Comparison of ENCODE assay signal across 8 cellular contexts in the genomic region with DNA sequence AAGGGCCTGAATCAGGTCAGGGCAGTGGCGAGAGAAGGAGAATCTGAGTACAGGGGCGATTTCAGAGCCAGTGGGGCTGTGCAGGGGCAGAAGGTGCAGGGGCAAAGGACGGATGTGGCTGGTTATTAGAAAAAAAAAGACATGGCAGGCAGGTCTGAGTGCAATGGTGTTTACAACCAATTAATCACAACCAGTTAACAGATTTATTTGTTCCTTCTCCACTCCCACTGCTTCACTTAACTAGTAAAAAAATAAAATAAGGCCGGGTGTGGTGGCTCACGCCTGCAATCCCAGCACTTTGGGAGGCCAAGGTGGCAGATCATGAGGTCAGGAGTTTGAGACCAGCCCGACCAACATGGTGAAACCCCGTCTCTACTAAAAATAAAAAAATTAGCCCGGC. TPM values are rescaled to one million over a fixed set of nuclear protein-coding genes. Genes with fewer than 3 reads are reported as not detected.
A peak's percentile ranks its signal among the peaks of the same experiment; 100 is the strongest.
DNase-seq lines count a peak whose midpoint lies in the region; ATAC-seq and TF ChIP-seq lines count a peak whose summit lies in the region.
"Not testable (repeated sequence)": the region's sequence is repeated elsewhere in the genome, so short reads cannot be mapped to it uniquely, and the experiment has no call there.
"Had no signal": no experiment of that assay in that cellular context is flagged by ENCODE, and none has a peak within 500 bp of the region (broad histone marks: within the 10 kb centered on the region; RNA-seq: fewer than 3 reads in every experiment).

No MANE protein-coding gene starts in this region.

- peak overlapping the region; percentile 53 to 81 for H3K4me3 ChIP-seq in duodenal mucosa (ENCODE audit: low read depth in 1 of 2, low read length in 2 of 2)

- not testable (repeated sequence) for H3K27me3 Mint-ChIP-seq in T-helper 2 cell treated with Interferon-gamma antibody and Interleukin-4, amounts not matched to agents 5 μg/mL and 100 μg/mL, for 36 hours (ENCODE audit: low read depth); activated T-helper 2 cell treated with anti-CD3 and anti-CD28 coated beads, Interferon-gamma antibody, Interleukin-2, Interleukin-4, amounts not matched to agents 10 μg/mL and 5 μg/mL and 100 μg/mL, durations not matched to agents 14 hours and 24 hours and 36 hours (ENCODE audit: low read depth)
- H3K27me3 Mint-ChIP-seq in immature natural killer cell (ENCODE audit: low read depth in 3 of 3): peaks cover 15 to 35% (median 21%) of the 10 kb centered on the region in 3 donors
- peaks cover 43 to 54% of the 10 kb centered on the region in 2 donors for H3K27me3 Mint-ChIP-seq in natural killer cell treated with Interleukin-12 subunit alpha and Interleukin-12 subunit beta and Interleukin-15 and Interleukin-18, amount 100 ng/mL, for 72 hours
- H3K27me3 Mint-ChIP-seq in type B pancreatic cell: peaks cover 76% of the 10 kb centered on the region

- peak overlapping the region; percentile 84 for H3K4me3 Mint-ChIP-seq in T-helper 2 cell treated with Interferon-gamma antibody and Interleukin-4, amounts not matched to agents 5 μg/mL and 100 μg/mL, for 36 hours
- H3K4me3 Mint-ChIP-seq in activated T-helper 2 cell treated with anti-CD3 and anti-CD28 coated beads, Interferon-gamma antibody, Interleukin-2, Interleukin-4, amounts not matched to agents 10 μg/mL and 5 μg/mL and 100 μg/mL, durations not matched to agents 14 hours and 24 hours and 36 hours (ENCODE audit: low read depth); type B pancreatic cell: not testable (repeated sequence)
- H3K4me3 Mint-ChIP-seq in immature natural killer cell: peak overlapping the region; percentile 74 to 80 (median 78)
- peak overlapping the region; percentile 75 for H3K4me3 Mint-ChIP-seq in natural killer cell treated with Interleukin-12 subunit alpha and Interleukin-12 subunit beta and Interleukin-15 and Interleukin-18, amount 100 ng/mL, for 72 hours

- H3K27ac ChIP-seq in duodenal mucosa (ENCODE audit: low read depth, low read length): peak overlapping the region; percentile 47

- peaks cover 61% of the 10 kb centered on the region for H3K4me1 Mint-ChIP-seq in T-helper 2 cell treated with Interferon-gamma antibody and Interleukin-4, amounts not matched to agents 5 μg/mL and 100 μg/mL, for 36 hours (ENCODE audit: low read depth)
- H3K4me1 Mint-ChIP-seq in activated T-helper 2 cell treated with anti-CD3 and anti-CD28 coated beads, Interferon-gamma antibody, Interleukin-2, Interleukin-4, amounts not matched to agents 10 μg/mL and 5 μg/mL and 100 μg/mL, durations not matched to agents 14 hours and 24 hours and 36 hours (ENCODE audit: low read depth): peaks cover 66% of the 10 kb centered on the region
- H3K4me1 Mint-ChIP-seq in immature natural killer cell (peaks cover 63 to 80% of the 10 kb centered on the region in 2 donors), type B pancreatic cell (ENCODE audit: unreplicated experiment) (peaks cover 10% of the 10 kb centered on the region)
- H3K4me1 Mint-ChIP-seq in natural killer cell treated with Interleukin-12 subunit alpha and Interleukin-12 subunit beta and Interleukin-15 and Interleukin-18, amount 100 ng/mL, for 72 hours (ENCODE audit: low read depth in 2 of 2): peaks cover 40 to 42% of the 10 kb centered on the region in 2 donors

- not testable (repeated sequence) for H3K9me3 ChIP-seq in duodenal mucosa (ENCODE audit: control insufficient read depth in 1 of 2, low read length in 2 of 2)

- peaks cover 31% of the 10 kb centered on the region for H3K36me3 Mint-ChIP-seq in T-helper 2 cell treated with Interferon-gamma antibody and Interleukin-4, amounts not matched to agents 5 μg/mL and 100 μg/mL, for 36 hours (ENCODE audit: low read depth)
- peaks cover 50% of the 10 kb centered on the region for H3K36me3 Mint-ChIP-seq in activated T-helper 2 cell treated with anti-CD3 and anti-CD28 coated beads, Interferon-gamma antibody, Interleukin-2, Interleukin-4, amounts not matched to agents 10 μg/mL and 5 μg/mL and 100 μg/mL, durations not matched to agents 14 hours and 24 hours and 36 hours (ENCODE audit: low read depth)
- H3K36me3 Mint-ChIP-seq in immature natural killer cell; natural killer cell treated with Interleukin-12 subunit alpha and Interleukin-12 subunit beta and Interleukin-15 and Interleukin-18, amount 100 ng/mL, for 72 hours; type B pancreatic cell: not testable (repeated sequence)

- POLR2A ChIA-PET in HEK293T (lab: Yijun Ruan, JAX): not testable (repeated sequence)

- intact Hi-C loops in activated T-helper 2 cell treated with anti-CD3 and anti-CD28 coated beads, Interferon-gamma antibody, Interleukin-2, Interleukin-4, amounts not matched to agents 10 μg/mL and 5 μg/mL and 100 μg/mL, durations not matched to agents 14 hours and 24 hours and 36 hours (cut with micrococcal nuclease): loop anchor here (10.0 kb wide), 2 partner anchors 514 to 874 kb away; no protein-coding TSS in a partner anchor

- H3K9ac ChIP-seq in duodenal mucosa (ENCODE audit: low read depth in 1 of 2, low read length in 2 of 2): peak overlapping the region in 1 of 2 donors; percentile 49

- not testable (repeated sequence) for H3K9me3 Mint-ChIP-seq in T-helper 2 cell treated with Interferon-gamma antibody and Interleukin-4, amounts not matched to agents 5 μg/mL and 100 μg/mL, for 36 hours; activated T-helper 2 cell treated with anti-CD3 and anti-CD28 coated beads, Interferon-gamma antibody, Interleukin-2, Interleukin-4, amounts not matched to agents 10 μg/mL and 5 μg/mL and 100 μg/mL, durations not matched to agents 14 hours and 24 hours and 36 hours; immature natural killer cell; natural killer cell treated with Interleukin-12 subunit alpha and Interleukin-12 subunit beta and Interleukin-15 and Interleukin-18, amount 100 ng/mL, for 72 hours; type B pancreatic cell

- peaks cover 18 to 19% of the 10 kb centered on the region in 2 donors for H3K27me3 ChIP-seq in duodenal mucosa (ENCODE audit: control insufficient read depth in 1 of 2, insufficient read depth in 2 of 2, low read length in 2 of 2)

- DNase-seq in HEK293T (ENCODE audit: extremely low spot score); T-helper 2 cell treated with Interferon-gamma antibody and Interleukin-4, amounts not matched to agents 5 μg/mL and 100 μg/mL, for 36 hours (ENCODE audit: low spot score); activated T-helper 2 cell treated with anti-CD3 and anti-CD28 coated beads, Interferon-gamma antibody, Interleukin-2, Interleukin-4, amounts not matched to agents 10 μg/mL and 5 μg/mL and 100 μg/mL, durations not matched to agents 14 hours and 24 hours and 36 hours (ENCODE audit: low spot score); immature natural killer cell; natural killer cell treated with Interleukin-12 subunit alpha and Interleukin-12 subunit beta and Interleukin-15 and Interleukin-18, amount 100 ng/mL, for 72 hours (ENCODE audit: low spot score); type B pancreatic cell (ENCODE audit: extremely low spot score, unreplicated experiment): not testable (repeated sequence)

- H3K4me1 ChIP-seq in duodenal mucosa (ENCODE audit: control insufficient read depth in 1 of 2, insufficient read depth in 2 of 2, low read length in 2 of 2): peaks cover 68 to 72% of the 10 kb centered on the region in 2 donors

- not testable (repeated sequence) for H3K36me3 ChIP-seq in duodenal mucosa (ENCODE audit: control insufficient read depth in 1 of 2, insufficient read depth in 2 of 2, low read length in 2 of 2)

- not testable (repeated sequence) for ATAC-seq in natural killer cell treated with Interleukin-12 subunit alpha and Interleukin-12 subunit beta and Interleukin-15 and Interleukin-18, amount 100 ng/mL, for 72 hours

- TF ChIP-seq CTCF in type B pancreatic cell (conservative IDR thresholded peaks at IDR 0.05): not testable (repeated sequence)

- peak overlapping the region; percentile 87 for H3K27ac Mint-ChIP-seq in T-helper 2 cell treated with Interferon-gamma antibody and Interleukin-4, amounts not matched to agents 5 μg/mL and 100 μg/mL, for 36 hours
- H3K27ac Mint-ChIP-seq in activated T-helper 2 cell treated with anti-CD3 and anti-CD28 coated beads, Interferon-gamma antibody, Interleukin-2, Interleukin-4, amounts not matched to agents 10 μg/mL and 5 μg/mL and 100 μg/mL, durations not matched to agents 14 hours and 24 hours and 36 hours: peak overlapping the region; percentile 85
- peak overlapping the region; percentile 75 to 94 (median 90) for H3K27ac Mint-ChIP-seq in immature natural killer cell
- H3K27ac Mint-ChIP-seq in natural killer cell treated with Interleukin-12 subunit alpha and Interleukin-12 subunit beta and Interleukin-15 and Interleukin-18, amount 100 ng/mL, for 72 hours: peak overlapping the region in 1 of 2 donors; percentile 26
- peak overlapping the region; percentile 16 for H3K27ac Mint-ChIP-seq in type B pancreatic cell

- CTCF ChIA-PET in HEK293T (lab: Yijun Ruan, JAX): interaction anchor here (0.6 kb wide), 1 partner anchor 23 kb away, joined by 3 read pairs; no protein-coding TSS in a partner anchor

TF ChIP-seq in HEK293T, 16 proteins besides CTCF, POLR2A, EP300 and RAD21:
- TF ChIP-seq, protein P1, sequence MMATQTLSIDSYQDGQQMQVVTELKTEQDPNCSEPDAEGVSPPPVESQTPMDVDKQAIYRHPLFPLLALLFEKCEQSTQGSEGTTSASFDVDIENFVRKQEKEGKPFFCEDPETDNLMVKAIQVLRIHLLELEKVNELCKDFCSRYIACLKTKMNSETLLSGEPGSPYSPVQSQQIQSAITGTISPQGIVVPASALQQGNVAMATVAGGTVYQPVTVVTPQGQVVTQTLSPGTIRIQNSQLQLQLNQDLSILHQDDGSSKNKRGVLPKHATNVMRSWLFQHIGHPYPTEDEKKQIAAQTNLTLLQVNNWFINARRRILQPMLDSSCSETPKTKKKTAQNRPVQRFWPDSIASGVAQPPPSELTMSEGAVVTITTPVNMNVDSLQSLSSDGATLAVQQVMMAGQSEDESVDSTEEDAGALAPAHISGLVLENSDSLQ (IDR thresholded peaks at IDR 0.05): peak; percentile 52; the same call in 1 of the 2 replicates

RNA-seq across cellular contexts. Expression of gene TNFRSF11A, which starts 5.6 kb away (rescaled TPM):
- 38.2 and 43.0 TPM in 2 replicates for total RNA-seq in activated T-helper 2 cell treated with anti-CD3 and anti-CD28 coated beads, Interferon-gamma antibody, Interleukin-2, Interleukin-4, amounts not matched to agents 10 μg/mL and 5 μg/mL and 100 μg/mL, durations not matched to agents 14 hours and 24 hours and 36 hours
- 10 to 100 TPM; 13.5 to 23.3 (median 16.8) TPM for polyA plus RNA-seq in immature natural killer cell
- total RNA-seq in natural killer cell treated with Interleukin-12 subunit alpha and Interleukin-12 subunit beta and Interleukin-15 and Interleukin-18, amount 100 ng/mL, for 72 hours: 10 to 100 TPM in 1 of 2 donors, 1 to 10 TPM in 1; 5.9 to 15.0 TPM
- 3.5 and 8.9 TPM in 2 replicates for total RNA-seq in type B pancreatic cell (ENCODE audit: low replicate concordance)
- polyA plus RNA-seq: IMR-90 had no signal
